Comparison of ENCODE assay signal across 19 cellular contexts in genomic region chr2:74602553-74603281, GRCh38. TPM values are rescaled to one million over a fixed set of nuclear protein-coding genes. Genes with fewer than 3 reads are reported as not detected.
DNase-seq lines count a peak whose midpoint lies in the region; ATAC-seq, FAIRE-seq and TF ChIP-seq lines count a peak whose summit lies in the region.
"Had no signal": no experiment of that assay in that cellular context is flagged by ENCODE, and none has a peak within 500 bp of the region (broad histone marks: within the 10 kb centered on the region; RNA-seq: fewer than 3 reads in every experiment).

No MANE protein-coding gene starts in this region.

- no peak overlapping the region for H3K4me3 Mint-ChIP-seq in activated CD4-positive, alpha-beta memory T cell treated with anti-CD3 and anti-CD28 coated beads, Interleukin-2, amount 10 ng/mL, durations not matched to agents 7 days and 5 days
- H3K4me3 Mint-ChIP-seq: H9 had no signal

- H3K4me2 ChIP-seq in HepG2 (ENCODE audit: low read depth, low read length): no peak overlapping the region

- H2AFZ ChIP-seq in HepG2 (ENCODE audit: low read length): no peak overlapping the region

- in situ Hi-C loops in HepG2 (cut with HindIII; ENCODE audit: extremely low pct_ligation_motif_present, low pct_unique_long_range_greater_than_20kb): no loop called here

- H3K9ac ChIP-seq in HepG2 (ENCODE audit: insufficient read depth, low read depth, low read length): no peak overlapping the region

- no peak for TF ChIP-seq RAD21 in HepG2 (CRISPR knock-in tag; IDR thresholded peaks at IDR 0.05)

- no peak for ATAC-seq in HepG2
- ATAC-seq in HG02973 (IDR thresholded peaks at IDR 0.05; ENCODE audit: unreplicated experiment): no peak
- ATAC-seq in GM19035 (IDR thresholded peaks at IDR 0.05; ENCODE audit: unreplicated experiment): no peak
- ATAC-seq: gastrocnemius medialis, psoas muscle had no signal

- H3K27me3 Mint-ChIP-seq in activated CD4-positive, alpha-beta memory T cell treated with anti-CD3 and anti-CD28 coated beads, Interleukin-2, amount 10 ng/mL, durations not matched to agents 7 days and 5 days: peaks cover 22% of the 10 kb centered on the region

- H4K20me1 ChIP-seq in HepG2 (ENCODE audit: insufficient read depth, low read length): no peaks in the 10 kb centered on the region

- FAIRE-seq in H54 (lab: Jason Lieb, UNC): peak; percentile 89
- no peak for FAIRE-seq in HepG2 (lab: Jason Lieb, UNC)
- FAIRE-seq: RCC 7860 had no signal

- POLR2A ChIA-PET in activated CD4-positive, alpha-beta memory T cell treated with anti-CD3 and anti-CD28 coated beads, Interleukin-2, amount 10 ng/mL, durations not matched to agents 7 days and 5 days (lab: Charles Lee): interaction anchor here (0.7 to 2.6 kb wide), 3 partner anchors 14 to 74 kb away, joined by 3 to 10 read pairs (median 3); no protein-coding TSS in a partner anchor
- POLR2A ChIA-PET in HepG2 (lab: Yijun Ruan, JAX): no interaction called here

- TF ChIP-seq POLR2A in H54 (IDR thresholded peaks at IDR 0.05; ENCODE audit: low read depth, low read length) (no peak), HepG2 (IDR thresholded peaks at IDR 0.05; ENCODE audit: insufficient read depth in 1 of 2, low read depth in 2 of 2, low read length in 2 of 2) (no peak)

- CTCF ChIA-PET in activated CD4-positive, alpha-beta memory T cell treated with anti-CD3 and anti-CD28 coated beads, Interleukin-2, amount 10 ng/mL, durations not matched to agents 7 days and 5 days (lab: Charles Lee): interaction anchor here (0.8 to 1.8 kb wide), 4 partner anchors 10 to 238 kb away, joined by 3 to 8 read pairs (median 4); no protein-coding TSS in a partner anchor
- CTCF ChIA-PET in HepG2 (lab: Yijun Ruan, JAX; ENCODE audit: low intra/inter-chr PET ratio, low total read pairs): no interaction called here

- H3K36me3 Mint-ChIP-seq in activated CD4-positive, alpha-beta memory T cell treated with anti-CD3 and anti-CD28 coated beads, Interleukin-2, amount 10 ng/mL, durations not matched to agents 7 days and 5 days (ENCODE audit: low read depth): peaks cover 2% of the 10 kb centered on the region

- TF ChIP-seq EP300 in HepG2 (IDR thresholded peaks at IDR 0.05; ENCODE audit: low read depth in 2 of 2, low read length in 2 of 2): no peak
- TF ChIP-seq EP300 in HepG2 (CRISPR knock-in tag; IDR thresholded peaks at IDR 0.05; ENCODE audit: borderline replicate concordance): no peak

- no peaks in the 10 kb centered on the region for H3K9me3 Mint-ChIP-seq in activated CD4-positive, alpha-beta memory T cell treated with anti-CD3 and anti-CD28 coated beads, Interleukin-2, amount 10 ng/mL, durations not matched to agents 7 days and 5 days
- H3K9me3 Mint-ChIP-seq: H9 had no signal

- 0% methylated on average over 1 of the region's 1 CpG for WGBS in HepG2 (ENCODE audit: low lambda C conversion rate)

- DNase-seq in AG08395 (ENCODE audit: low spot score) (peak; percentile 54), H54 (ENCODE audit: insufficient read length, low spot score) (no peak), foreskin fibroblast (peak; percentile 32 to 65), HepG2 (ENCODE audit: low spot score) (no peak), MG63 (no peak)
- DNase-seq in activated CD4-positive, alpha-beta memory T cell treated with anti-CD3 and anti-CD28 coated beads, Interleukin-2, amount 10 ng/mL, durations not matched to agents 7 days and 5 days: no peak
- DNase-seq: activated CD4-positive, alpha-beta T cell treated with anti-CD3 and anti-CD28 coated beads, Interleukin-2, amount 50 U/mL, for 48 hours; activated naive CD4-positive, alpha-beta T cell treated with Interleukin-2 at 50 U/mL for 16 hours; BE2C; colonic mucosa; gastrocnemius medialis; H9; islet precursor cell; NCI-H1436; NCI-H524; psoas muscle had no signal

- intact Hi-C loops in HepG2 (cut with micrococcal nuclease; ENCODE audit: unreplicated experiment): no loop called here

- no peaks in the 10 kb centered on the region for H3K4me1 ChIP-seq in HepG2 (ENCODE audit: insufficient read depth, low read length)
- H3K4me1 ChIP-seq: BE2C, colonic mucosa, gastrocnemius medialis, psoas muscle had no signal

- no peaks in the 10 kb centered on the region for H3K79me2 ChIP-seq in HepG2 (ENCODE audit: insufficient read depth, low read length)

- H3K27ac ChIP-seq in HepG2 (ENCODE audit: extremely low read length, insufficient read depth, low read length): no peak overlapping the region
- H3K27ac ChIP-seq: colonic mucosa, gastrocnemius medialis, psoas muscle had no signal

- no TSS peak for BruUV-seq in HepG2 (replicated peaks; lab: Mats Ljungman, UMichigan)

- peak overlapping the region; percentile 13 for H3K27ac Mint-ChIP-seq in activated CD4-positive, alpha-beta memory T cell treated with anti-CD3 and anti-CD28 coated beads, Interleukin-2, amount 10 ng/mL, durations not matched to agents 7 days and 5 days
- H3K27ac Mint-ChIP-seq: H9 had no signal

- no peak overlapping the region for H3K4me3 ChIP-seq in foreskin fibroblast (ENCODE audit: low read depth in 1 of 2, low read length in 2 of 2)
- H3K4me3 ChIP-seq in HepG2 (replicated peaks in 1 of 3; ENCODE audit: insufficient read depth in 1 of 3, low read depth in 2 of 3, low read length in 3 of 3): no peak overlapping the region
- H3K4me3 ChIP-seq in MG63: no peak overlapping the region
- H3K4me3 ChIP-seq: colonic mucosa, gastrocnemius medialis, psoas muscle had no signal

- TF ChIP-seq CTCF in foreskin fibroblast (IDR thresholded peaks at IDR 0.05; ENCODE audit: low read depth, low read length): no peak
- TF ChIP-seq CTCF in HepG2 (CRISPR knock-in tag; IDR thresholded peaks at IDR 0.05): no peak

- H3K9me3 ChIP-seq in HepG2 (ENCODE audit: low read length) (no peaks in the 10 kb centered on the region), MG63 (no peaks in the 10 kb centered on the region)
- H3K9me3 ChIP-seq: BE2C, colonic mucosa, gastrocnemius medialis, psoas muscle had no signal

- H3K27me3 ChIP-seq in HepG2 (ENCODE audit: control insufficient read depth in 1 of 2, insufficient read depth in 2 of 2, low read length in 2 of 2) (0 out of 5 replicates have a peak, but pooled peaks cover 0 to 5% of the 10 kb centered on the region in 2 experiments), MG63 (peaks cover 10% of the 10 kb centered on the region)
- H3K27me3 ChIP-seq: BE2C, colonic mucosa had no signal

- H3K36me3 ChIP-seq in HepG2 (replicated peaks in 1 of 2; ENCODE audit: control insufficient read depth in 1 of 2, insufficient read depth in 2 of 2, low read length in 2 of 2): no peaks in the 10 kb centered on the region
- H3K36me3 ChIP-seq in MG63: no peaks in the 10 kb centered on the region
- H3K36me3 ChIP-seq: BE2C, colonic mucosa, gastrocnemius medialis had no signal

- H3K4me1 Mint-ChIP-seq in activated CD4-positive, alpha-beta memory T cell treated with anti-CD3 and anti-CD28 coated beads, Interleukin-2, amount 10 ng/mL, durations not matched to agents 7 days and 5 days: peaks cover 24% of the 10 kb centered on the region
- H3K4me1 Mint-ChIP-seq: H9 had no signal

RNA-seq across cellular contexts. Expression of gene M1AP, which starts 45.4 kb away (rescaled TPM):
- total RNA-seq in activated CD4-positive, alpha-beta memory T cell treated with anti-CD3 and anti-CD28 coated beads, Interleukin-2, amount 10 ng/mL, durations not matched to agents 7 days and 5 days: not detected
- total RNA-seq in HepG2 (2016; rRNA removed; fragmentation: Illumina TruSeq; extraction: Trizol): not detected in 2 replicates
- total RNA-seq in HepG2 (2016; cell fraction: cytosol; rRNA removed; fragmentation: Illumina TruSeq; extraction: Trizol; ENCODE audit: low read depth): not detected in 2 replicates
- total RNA-seq in HepG2 (2016; cell fraction: insoluble cytoplasmic fraction; rRNA removed; fragmentation: Illumina TruSeq; extraction: Trizol): not detected in 2 replicates
- not detected in 2 replicates for total RNA-seq in HepG2 (2016; cell fraction: membrane; rRNA removed; fragmentation: Illumina TruSeq; extraction: Trizol)
- not detected in 2 replicates for total RNA-seq in HepG2 (2016; cell fraction: nucleus; rRNA removed; fragmentation: Illumina TruSeq; extraction: Trizol)
- 0.16 TPM in 1 of 2 replicates, not detected in the other for polyA plus RNA-seq in HepG2 (2011; rRNA removed)
- not detected in 2 replicates for polyA plus RNA-seq in HepG2 (2011; cell fraction: cytosol; rRNA removed)
- polyA plus RNA-seq in HepG2 (2011; cell fraction: nucleus; rRNA removed): not detected in 2 replicates
- not detected in 2 replicates for polyA plus RNA-seq in HepG2 (2012)
- polyA plus RNA-seq in HepG2 (2016; cell fraction: cytosol; fragmentation: Illumina TruSeq; extraction: Trizol; ENCODE audit: low read depth): not detected in 2 replicates
- polyA plus RNA-seq in HepG2 (2016; cell fraction: insoluble cytoplasmic fraction; fragmentation: Illumina TruSeq; extraction: Trizol; ENCODE audit: low read depth): not detected in 2 replicates
- polyA plus RNA-seq in HepG2 (2016; cell fraction: membrane; fragmentation: Illumina TruSeq; extraction: Trizol; ENCODE audit: low read depth): not detected in 2 replicates
- polyA plus RNA-seq in HepG2 (2016; cell fraction: nucleus; fragmentation: Illumina TruSeq; extraction: Trizol; ENCODE audit: insufficient read depth, low read depth): not detected in 2 replicates
- polyA minus RNA-seq in HepG2 (2011; rRNA and poly(A)+ RNA removed; ENCODE audit: low replicate concordance): not detected in 2 replicates
- polyA minus RNA-seq in HepG2 (2011; cell fraction: cytosol; rRNA and poly(A)+ RNA removed): not detected in 2 replicates
- polyA minus RNA-seq in HepG2 (2011; cell fraction: nucleus; rRNA and poly(A)+ RNA removed): not detected in 2 replicates
- total RNA-seq in MG63 (2014; rRNA removed; shearing (Covaris generic); ENCODE audit: low replicate concordance): not detected in 2 replicates

RNA-seq across cellular contexts. Expression of gene DOK1, which starts 48.2 kb away (rescaled TPM):
- total RNA-seq in activated CD4-positive, alpha-beta memory T cell treated with anti-CD3 and anti-CD28 coated beads, Interleukin-2, amount 10 ng/mL, durations not matched to agents 7 days and 5 days: 10 to 100 TPM; 45.2 to 46.8 TPM
- 0.53 and 0.66 TPM in 2 replicates for total RNA-seq in HepG2 (2016; rRNA removed; fragmentation: Illumina TruSeq; extraction: Trizol)
- total RNA-seq in HepG2 (2016; cell fraction: cytosol; rRNA removed; fragmentation: Illumina TruSeq; extraction: Trizol; ENCODE audit: low read depth): 0.20 and 0.26 TPM in 2 replicates
- 0.73 and 0.74 TPM in 2 replicates for total RNA-seq in HepG2 (2016; cell fraction: insoluble cytoplasmic fraction; rRNA removed; fragmentation: Illumina TruSeq; extraction: Trizol)
- total RNA-seq in HepG2 (2016; cell fraction: membrane; rRNA removed; fragmentation: Illumina TruSeq; extraction: Trizol): 0.46 and 0.79 TPM in 2 replicates
- total RNA-seq in HepG2 (2016; cell fraction: nucleus; rRNA removed; fragmentation: Illumina TruSeq; extraction: Trizol): 0.34 and 0.87 TPM in 2 replicates
- polyA plus RNA-seq in HepG2 (2011; rRNA removed): 0.74 and 0.84 TPM in 2 replicates
- 0.74 and 0.95 TPM in 2 replicates for polyA plus RNA-seq in HepG2 (2011; cell fraction: cytosol; rRNA removed)
- polyA plus RNA-seq in HepG2 (2011; cell fraction: nucleus; rRNA removed): 0.97 and 1.7 TPM in 2 replicates
- polyA plus RNA-seq in HepG2 (2012): 1.3 and 1.6 TPM in 2 replicates
- polyA plus RNA-seq in HepG2 (2016; cell fraction: cytosol; fragmentation: Illumina TruSeq; extraction: Trizol; ENCODE audit: low read depth): 0.22 and 0.43 TPM in 2 replicates
- 0.35 and 0.96 TPM in 2 replicates for polyA plus RNA-seq in HepG2 (2016; cell fraction: insoluble cytoplasmic fraction; fragmentation: Illumina TruSeq; extraction: Trizol; ENCODE audit: low read depth)
- 0.50 and 0.79 TPM in 2 replicates for polyA plus RNA-seq in HepG2 (2016; cell fraction: membrane; fragmentation: Illumina TruSeq; extraction: Trizol; ENCODE audit: low read depth)
- 0.36 and 0.63 TPM in 2 replicates for polyA plus RNA-seq in HepG2 (2016; cell fraction: nucleus; fragmentation: Illumina TruSeq; extraction: Trizol; ENCODE audit: insufficient read depth, low read depth)
- polyA minus RNA-seq in HepG2 (2011; rRNA and poly(A)+ RNA removed; ENCODE audit: low replicate concordance): 1.5 and 3.0 TPM in 2 replicates
- 0.40 and 0.62 TPM in 2 replicates for polyA minus RNA-seq in HepG2 (2011; cell fraction: cytosol; rRNA and poly(A)+ RNA removed)
- polyA minus RNA-seq in HepG2 (2011; cell fraction: nucleus; rRNA and poly(A)+ RNA removed): 0.64 and 1.4 TPM in 2 replicates
- total RNA-seq in MG63 (2014; rRNA removed; shearing (Covaris generic); ENCODE audit: low replicate concordance): 10.9 and 21.9 TPM in 2 replicates

RNA-seq across cellular contexts. Expression of gene LOXL3, which starts 49.0 kb away (rescaled TPM):
- under 1 TPM; 0.60 to 0.70 TPM for total RNA-seq in activated CD4-positive, alpha-beta memory T cell treated with anti-CD3 and anti-CD28 coated beads, Interleukin-2, amount 10 ng/mL, durations not matched to agents 7 days and 5 days
- total RNA-seq in HepG2 (2016; rRNA removed; fragmentation: Illumina TruSeq; extraction: Trizol): 0.39 and 0.55 TPM in 2 replicates
- total RNA-seq in HepG2 (2016; cell fraction: cytosol; rRNA removed; fragmentation: Illumina TruSeq; extraction: Trizol; ENCODE audit: low read depth): not detected in 2 replicates
- total RNA-seq in HepG2 (2016; cell fraction: insoluble cytoplasmic fraction; rRNA removed; fragmentation: Illumina TruSeq; extraction: Trizol): 0.36 and 0.82 TPM in 2 replicates
- 0.09 and 0.10 TPM in 2 replicates for total RNA-seq in HepG2 (2016; cell fraction: membrane; rRNA removed; fragmentation: Illumina TruSeq; extraction: Trizol)
- 0.60 and 0.84 TPM in 2 replicates for total RNA-seq in HepG2 (2016; cell fraction: nucleus; rRNA removed; fragmentation: Illumina TruSeq; extraction: Trizol)
- polyA plus RNA-seq in HepG2 (2011; rRNA removed): 6.5 and 7.2 TPM in 2 replicates
- polyA plus RNA-seq in HepG2 (2011; cell fraction: cytosol; rRNA removed): 6.0 and 6.6 TPM in 2 replicates
- polyA plus RNA-seq in HepG2 (2011; cell fraction: nucleus; rRNA removed): 9.6 and 11.7 TPM in 2 replicates
- polyA plus RNA-seq in HepG2 (2012): 4.3 and 13.1 TPM in 2 replicates
- polyA plus RNA-seq in HepG2 (2016; cell fraction: cytosol; fragmentation: Illumina TruSeq; extraction: Trizol; ENCODE audit: low read depth): 0.19 TPM in 1 of 2 replicates, not detected in the other
- polyA plus RNA-seq in HepG2 (2016; cell fraction: insoluble cytoplasmic fraction; fragmentation: Illumina TruSeq; extraction: Trizol; ENCODE audit: low read depth): 0.13 and 0.20 TPM in 2 replicates
- 0.07 and 0.14 TPM in 2 replicates for polyA plus RNA-seq in HepG2 (2016; cell fraction: membrane; fragmentation: Illumina TruSeq; extraction: Trizol; ENCODE audit: low read depth)
- polyA plus RNA-seq in HepG2 (2016; cell fraction: nucleus; fragmentation: Illumina TruSeq; extraction: Trizol; ENCODE audit: insufficient read depth, low read depth): 1.2 and 1.6 TPM in 2 replicates
- 0.72 and 6.0 TPM in 2 replicates for polyA minus RNA-seq in HepG2 (2011; rRNA and poly(A)+ RNA removed; ENCODE audit: low replicate concordance)
- 1.9 and 5.7 TPM in 2 replicates for polyA minus RNA-seq in HepG2 (2011; cell fraction: cytosol; rRNA and poly(A)+ RNA removed)
- polyA minus RNA-seq in HepG2 (2011; cell fraction: nucleus; rRNA and poly(A)+ RNA removed): 4.0 TPM in 2 replicates
- 17.8 and 22.9 TPM in 2 replicates for total RNA-seq in MG63 (2014; rRNA removed; shearing (Covaris generic); ENCODE audit: low replicate concordance)

RNA-seq across cellular contexts. Expression of gene SEMA4F, which starts 51.3 kb away (rescaled TPM):
- total RNA-seq in activated CD4-positive, alpha-beta memory T cell treated with anti-CD3 and anti-CD28 coated beads, Interleukin-2, amount 10 ng/mL, durations not matched to agents 7 days and 5 days: 1 to 10 TPM; 6.6 to 8.2 TPM
- 4.0 and 7.1 TPM in 2 replicates for total RNA-seq in HepG2 (2016; rRNA removed; fragmentation: Illumina TruSeq; extraction: Trizol)
- 1.1 and 1.6 TPM in 2 replicates for total RNA-seq in HepG2 (2016; cell fraction: cytosol; rRNA removed; fragmentation: Illumina TruSeq; extraction: Trizol; ENCODE audit: low read depth)
- total RNA-seq in HepG2 (2016; cell fraction: insoluble cytoplasmic fraction; rRNA removed; fragmentation: Illumina TruSeq; extraction: Trizol): 3.3 and 6.9 TPM in 2 replicates
- total RNA-seq in HepG2 (2016; cell fraction: membrane; rRNA removed; fragmentation: Illumina TruSeq; extraction: Trizol): 4.4 and 4.5 TPM in 2 replicates
- 7.5 and 9.3 TPM in 2 replicates for total RNA-seq in HepG2 (2016; cell fraction: nucleus; rRNA removed; fragmentation: Illumina TruSeq; extraction: Trizol)
- 10.3 and 10.6 TPM in 2 replicates for polyA plus RNA-seq in HepG2 (2011; rRNA removed)
- polyA plus RNA-seq in HepG2 (2011; cell fraction: cytosol; rRNA removed): 10.3 and 10.4 TPM in 2 replicates
- polyA plus RNA-seq in HepG2 (2011; cell fraction: nucleus; rRNA removed): 13.5 and 16.0 TPM in 2 replicates
- polyA plus RNA-seq in HepG2 (2012): 5.5 and 6.6 TPM in 2 replicates
- 1.4 and 1.5 TPM in 2 replicates for polyA plus RNA-seq in HepG2 (2016; cell fraction: cytosol; fragmentation: Illumina TruSeq; extraction: Trizol; ENCODE audit: low read depth)
- 3.4 and 4.1 TPM in 2 replicates for polyA plus RNA-seq in HepG2 (2016; cell fraction: insoluble cytoplasmic fraction; fragmentation: Illumina TruSeq; extraction: Trizol; ENCODE audit: low read depth)
- polyA plus RNA-seq in HepG2 (2016; cell fraction: membrane; fragmentation: Illumina TruSeq; extraction: Trizol; ENCODE audit: low read depth): 3.4 and 4.6 TPM in 2 replicates
- polyA plus RNA-seq in HepG2 (2016; cell fraction: nucleus; fragmentation: Illumina TruSeq; extraction: Trizol; ENCODE audit: insufficient read depth, low read depth): 10.3 and 10.9 TPM in 2 replicates
- 4.0 and 21.9 TPM in 2 replicates for polyA minus RNA-seq in HepG2 (2011; rRNA and poly(A)+ RNA removed; ENCODE audit: low replicate concordance)
- polyA minus RNA-seq in HepG2 (2011; cell fraction: cytosol; rRNA and poly(A)+ RNA removed): 4.8 and 5.8 TPM in 2 replicates
- 6.1 and 7.2 TPM in 2 replicates for polyA minus RNA-seq in HepG2 (2011; cell fraction: nucleus; rRNA and poly(A)+ RNA removed)
- total RNA-seq in MG63 (2014; rRNA removed; shearing (Covaris generic); ENCODE audit: low replicate concordance): 1.8 and 1.9 TPM in 2 replicates

Comparison
In these comparisons a context has a peak if more than half of its experiments do, and no peak if none do; other contexts are left out.
1. DNase-seq: peak in AG08395 (single experiment) and foreskin fibroblast (2 of 2); none in H54 (single experiment), activated CD4-positive, alpha-beta memory T cell treated with anti-CD3 and anti-CD28 coated beads, Interleukin-2, amount 10 ng/mL, durations not matched to agents 7 days and 5 days (single experiment), HepG2 (single experiment) and MG63 (single experiment).
2. RNA of gene LOXL3, which starts 49.0 kb away (total RNA-seq): 17.8 to 22.9 TPM in MG63; 0.60 to 0.70 TPM in activated CD4-positive, alpha-beta memory T cell treated with anti-CD3 and anti-CD28 coated beads, Interleukin-2, amount 10 ng/mL, durations not matched to agents 7 days and 5 days and 0.09 to 0.84 TPM in HepG2; every median in the first group is over 10 times any median in the second.